18 cellular contexts compared by ENCODE assay signal in genomic region chr10:71739368-71739900, GRCh38. TPM values are rescaled to one million over a fixed set of nuclear protein-coding genes. Genes with fewer than 3 reads are reported as not detected.
DNase-seq lines count a peak whose midpoint lies in the region; ATAC-seq and TF ChIP-seq lines count a peak whose summit lies in the region.
"Had no signal": no experiment of that assay in that cellular context is flagged by ENCODE, and none has a peak within 500 bp of the region (broad histone marks: within the 10 kb centered on the region; RNA-seq: fewer than 3 reads in every experiment).

No MANE protein-coding gene starts in this region.

- POLR2A ChIA-PET in activated CD4-positive, alpha-beta T cell treated with anti-CD3 and anti-CD28 coated beads for 36 hours (lab: Charles Lee) = no interaction called here
- POLR2A ChIA-PET in CD8-positive, alpha-beta memory T cell (lab: Charles Lee) = interaction anchor here (1.3 to 4.3 kb wide), 2 partner anchors 9 to 12 kb away, joined by 4 to 29 read pairs; no protein-coding TSS in a partner anchor
- POLR2A ChIA-PET in PC-3 (lab: Charles Lee; ENCODE audit: unreplicated experiment) = no interaction called here

- no peaks in the 10 kb centered on the region for H3K9me3 ChIP-seq in CD8-positive, alpha-beta memory T cell (ENCODE audit: low read length)
- H3K9me3 ChIP-seq in neural progenitor cell (ENCODE audit: low read depth) (no peaks in the 10 kb centered on the region), PC-3 (ENCODE audit: low read length) (no peaks in the 10 kb centered on the region)
- H3K9me3 ChIP-seq: adrenal gland, uterus had no signal

- H3K9ac ChIP-seq in neural progenitor cell (no peak overlapping the region), PC-3 (ENCODE audit: low read length) (no peak overlapping the region)

- no peaks in the 10 kb centered on the region for H3K9me2 ChIP-seq in PC-3 (replicated peaks; ENCODE audit: low read length)

- intact Hi-C loops in activated CD4-positive, alpha-beta T cell treated with anti-CD3 and anti-CD28 coated beads for 36 hours (cut with DNase I, micrococcal nuclease) = loop anchor here in 1 of 2 experiments (10.0 kb wide), 1 partner anchor 915 kb away; no protein-coding TSS in a partner anchor
- intact Hi-C loops in PC-3 (cut with micrococcal nuclease) = no loop called here

- CTCF ChIA-PET in activated CD4-positive, alpha-beta T cell treated with anti-CD3 and anti-CD28 coated beads for 36 hours (lab: Charles Lee) = interaction anchor here (0.6 to 2.9 kb wide), 3 partner anchors 16 to 306 kb away, joined by 3 to 11 read pairs (median 3); no protein-coding TSS in a partner anchor
- CTCF ChIA-PET in CD8-positive, alpha-beta memory T cell (lab: Charles Lee) = interaction anchor here (0.7 to 10.4 kb wide), 6 partner anchors 8 to 39 kb away, joined by 3 to 152 read pairs (median 14); partner anchors contain the start of gene VSIR
- CTCF ChIA-PET in PC-3 (lab: Charles Lee) = no interaction called here

- H3K79me2 ChIP-seq in neural progenitor cell (ENCODE audit: low read depth) (no peaks in the 10 kb centered on the region), PC-3 (ENCODE audit: low read length) (no peaks in the 10 kb centered on the region)

- peaks cover 20% of the 10 kb centered on the region for H3K36me3 Mint-ChIP-seq in activated CD4-positive, alpha-beta T cell treated with anti-CD3 and anti-CD28 coated beads for 36 hours (ENCODE audit: low read depth)
- no peaks in the 10 kb centered on the region for H3K36me3 Mint-ChIP-seq in CD8-positive, alpha-beta memory T cell
- peaks cover 11 to 13% of the 10 kb centered on the region in 2 donors for H3K36me3 Mint-ChIP-seq in activated naive CD4-positive, alpha-beta T cell treated with anti-CD3 and anti-CD28 coated beads, Interleukin-2, amount 50 U/mL, for 72 hours
- no peaks in the 10 kb centered on the region for H3K36me3 Mint-ChIP-seq in neural progenitor cell

- H3K27me3 ChIP-seq in CD8-positive, alpha-beta memory T cell (ENCODE audit: insufficient read depth, low read length, poor library complexity, severe bottlenecking) = no peaks in the 10 kb centered on the region
- H3K27me3 ChIP-seq in neural progenitor cell = no peaks in the 10 kb centered on the region
- H3K27me3 ChIP-seq in PC-3 (ENCODE audit: low read length) = no peaks in the 10 kb centered on the region
- H3K27me3 ChIP-seq: adrenal gland, uterus had no signal

- H3K27ac ChIP-seq in CD8-positive, alpha-beta memory T cell (ENCODE audit: low read depth, low read length) = no peak overlapping the region
- H3K27ac ChIP-seq in neural progenitor cell = no peak overlapping the region
- H3K27ac ChIP-seq in PC-3 (ENCODE audit: low read length) = no peak overlapping the region
- H3K27ac ChIP-seq: coronary artery, uterus had no signal

- no peak overlapping the region for H3K4me3 Mint-ChIP-seq in activated CD4-positive, alpha-beta T cell treated with anti-CD3 and anti-CD28 coated beads for 36 hours
- H3K4me3 Mint-ChIP-seq in CD8-positive, alpha-beta memory T cell = peak overlapping the region in 5 of 7 donors; percentile 11 to 70 (median 45)
- H3K4me3 Mint-ChIP-seq in neural progenitor cell = no peak overlapping the region

- H3K4me1 ChIP-seq in CD8-positive, alpha-beta memory T cell (ENCODE audit: insufficient read depth, low read length) = peaks cover 100% of the 10 kb centered on the region
- H3K4me1 ChIP-seq in neural progenitor cell = peaks cover 10% of the 10 kb centered on the region
- no peaks in the 10 kb centered on the region for H3K4me1 ChIP-seq in PC-3 (ENCODE audit: insufficient read depth, low read length)
- H3K4me1 ChIP-seq: uterus had no signal

- H3K27ac Mint-ChIP-seq in activated CD4-positive, alpha-beta T cell treated with anti-CD3 and anti-CD28 coated beads for 36 hours = peak overlapping the region; percentile 97
- H3K27ac Mint-ChIP-seq in CD8-positive, alpha-beta memory T cell = peak overlapping the region; percentile 76 to 99 (median 90)
- peak overlapping the region; percentile 90 to 92 for H3K27ac Mint-ChIP-seq in activated naive CD4-positive, alpha-beta T cell treated with anti-CD3 and anti-CD28 coated beads, Interleukin-2, amount 50 U/mL, for 72 hours
- H3K27ac Mint-ChIP-seq in neural progenitor cell = peak overlapping the region; percentile 38

- H2AFZ ChIP-seq in neural progenitor cell (replicated peaks) (no peak overlapping the region), PC-3 (ENCODE audit: low read length) (no peak overlapping the region)

- no peaks in the 10 kb centered on the region for H3K36me3 ChIP-seq in CD8-positive, alpha-beta memory T cell (ENCODE audit: insufficient read depth, low read length)
- no peaks in the 10 kb centered on the region for H3K36me3 ChIP-seq in neural progenitor cell
- no peaks in the 10 kb centered on the region for H3K36me3 ChIP-seq in PC-3 (ENCODE audit: low read depth, low read length)
- H3K36me3 ChIP-seq: adrenal gland, uterus had no signal

- H4K20me1 ChIP-seq in neural progenitor cell (ENCODE audit: low read depth) = no peaks in the 10 kb centered on the region
- H4K20me1 ChIP-seq in PC-3 (ENCODE audit: low read length) = no peaks in the 10 kb centered on the region

- no TSS peak for BruUV-seq in PC-3 (replicated peaks; lab: Mats Ljungman, UMichigan)

- H3K4me1 Mint-ChIP-seq in activated CD4-positive, alpha-beta T cell treated with anti-CD3 and anti-CD28 coated beads for 36 hours = peaks cover 100% of the 10 kb centered on the region
- H3K4me1 Mint-ChIP-seq in CD8-positive, alpha-beta memory T cell = peaks cover 93 to 100% (median 99%) of the 10 kb centered on the region in 3 donors
- H3K4me1 Mint-ChIP-seq in neural progenitor cell = peaks cover 7% of the 10 kb centered on the region

- H3K9me3 Mint-ChIP-seq in activated CD4-positive, alpha-beta T cell treated with anti-CD3 and anti-CD28 coated beads for 36 hours (ENCODE audit: low read depth) = peaks cover 3% of the 10 kb centered on the region
- H3K9me3 Mint-ChIP-seq in CD8-positive, alpha-beta memory T cell = no peaks in the 10 kb centered on the region
- peaks cover 0 to 4% of the 10 kb centered on the region in 2 donors for H3K9me3 Mint-ChIP-seq in activated naive CD4-positive, alpha-beta T cell treated with anti-CD3 and anti-CD28 coated beads, Interleukin-2, amount 50 U/mL, for 72 hours
- H3K9me3 Mint-ChIP-seq in neural progenitor cell = no peaks in the 10 kb centered on the region

- no peak overlapping the region for H3K4me3 ChIP-seq in CD8-positive, alpha-beta memory T cell (ENCODE audit: low read length)
- H3K4me3 ChIP-seq in neural progenitor cell (no peak overlapping the region), PC-3 (ENCODE audit: low read length) (no peak overlapping the region)
- H3K4me3 ChIP-seq: adrenal gland, coronary artery, uterus had no signal

- DNase-seq in activated CD4-positive, alpha-beta T cell treated with anti-CD3 and anti-CD28 coated beads for 36 hours = no peak
- no peak for DNase-seq in activated CD4-positive, alpha-beta T cell treated with anti-CD3 and anti-CD28 coated beads for 1 hour
- DNase-seq in CD8-positive, alpha-beta memory T cell = no peak
- DNase-seq in activated naive CD4-positive, alpha-beta T cell treated with anti-CD3 and anti-CD28 coated beads, Interleukin-2, amount 50 U/mL, for 72 hours (ENCODE audit: low spot score in 2 of 2) = no peak
- DNase-seq in neural progenitor cell (ENCODE audit: low spot score) (no peak), PC-3 (no peak)
- DNase-seq: activated CD4-positive, alpha-beta T cell treated with anti-CD3 and anti-CD28 coated beads, Interleukin-2, amount 50 U/mL, for 1 hour; activated T-cell treated with anti-CD3 and anti-CD28 coated beads for 4 hours; NCI-H1417 treated with DMSO at 0.1 percent for 48 hours; NCI-H526 treated with DMSO at 0.1 percent for 48 hours; uterus had no signal

- ATAC-seq in activated CD4-positive, alpha-beta T cell treated with anti-CD3 and anti-CD28 coated beads for 36 hours = no peak
- no peak for ATAC-seq in activated naive CD4-positive, alpha-beta T cell treated with anti-CD3 and anti-CD28 coated beads, Interleukin-2, amount 50 U/mL, for 72 hours
- ATAC-seq in GM21423 (IDR thresholded peaks at IDR 0.05; ENCODE audit: unreplicated experiment) (no peak), PC-3 (no peak), HG03460 (IDR thresholded peaks at IDR 0.05; ENCODE audit: unreplicated experiment) (no peak)

- H3F3A ChIP-seq in neural progenitor cell (ENCODE audit: low read depth) = no peaks in the 10 kb centered on the region
- H3F3A ChIP-seq in PC-3 (ENCODE audit: low read length, unreplicated experiment) = no peaks in the 10 kb centered on the region

- TF ChIP-seq CTCF in neural progenitor cell (IDR thresholded peaks at IDR 0.05) = no peak
- no peak for TF ChIP-seq CTCF in PC-3 (conservative IDR thresholded peaks at IDR 0.05; ENCODE audit: low read depth, low read length)

- no peaks in the 10 kb centered on the region for H3K27me3 Mint-ChIP-seq in activated CD4-positive, alpha-beta T cell treated with anti-CD3 and anti-CD28 coated beads for 36 hours
- H3K27me3 Mint-ChIP-seq in CD8-positive, alpha-beta memory T cell = peaks cover 0 to 2% of the 10 kb centered on the region in 2 donors
- no peaks in the 10 kb centered on the region for H3K27me3 Mint-ChIP-seq in neural progenitor cell (ENCODE audit: insufficient read depth, low read depth)

- H3K4me2 ChIP-seq in neural progenitor cell = no peak overlapping the region
- H3K4me2 ChIP-seq in PC-3 (ENCODE audit: low read length) = no peak overlapping the region

RNA-seq across cellular contexts. Expression of gene C10orf105, which starts 19.9 kb away (rescaled TPM):
- total RNA-seq in activated CD4-positive, alpha-beta T cell treated with anti-CD3 and anti-CD28 coated beads for 36 hours = under 1 TPM; 0.34 to 0.40 TPM
- total RNA-seq in CD8-positive, alpha-beta memory T cell = under 1 TPM; 0.04 to 0.11 TPM
- polyA plus RNA-seq in CD8-positive, alpha-beta memory T cell = 0.23 TPM
- under 1 TPM; 0.45 to 0.68 TPM for total RNA-seq in activated naive CD4-positive, alpha-beta T cell treated with anti-CD3 and anti-CD28 coated beads, Interleukin-2, amount 50 U/mL, for 72 hours
- total RNA-seq in neural progenitor cell (ENCODE audit: low replicate concordance) (0.39 and 1.5 TPM in 2 replicates), PC-3 (2014; rRNA removed) (not detected in 2 replicates)
- total RNA-seq: A172, endothelial cell of umbilical vein, G401 had no signal
- polyA plus RNA-seq: endothelial cell of umbilical vein had no signal

RNA-seq across cellular contexts. Expression of gene VSIR, which starts 33.9 kb away (rescaled TPM):
- total RNA-seq in activated CD4-positive, alpha-beta T cell treated with anti-CD3 and anti-CD28 coated beads for 36 hours = 100 to 1,000 TPM in 1 of 2 experiments, 10 to 100 TPM in 1; 78.2 to 104 TPM
- 10 to 100 TPM; 59.6 to 61.4 TPM for total RNA-seq in CD8-positive, alpha-beta memory T cell
- 349 TPM for polyA plus RNA-seq in CD8-positive, alpha-beta memory T cell
- 100 to 1,000 TPM in 1 of 2 donors, 10 to 100 TPM in 1; 54.5 to 126 TPM for total RNA-seq in activated naive CD4-positive, alpha-beta T cell treated with anti-CD3 and anti-CD28 coated beads, Interleukin-2, amount 50 U/mL, for 72 hours
- total RNA-seq in neural progenitor cell (ENCODE audit: low replicate concordance) = 0.46 TPM in 1 of 2 replicates, not detected in the other
- 13.7 and 14.1 TPM in 2 replicates for total RNA-seq in PC-3 (2014; rRNA removed)

Comparison
In these comparisons a context has a peak if more than half of its experiments do, and no peak if none do; other contexts are left out.
1. H3K27ac Mint-ChIP-seq: peak in every context shown above with its lines; median percentile 97 in activated CD4-positive, alpha-beta T cell treated with anti-CD3 and anti-CD28 coated beads for 36 hours; 91 in activated naive CD4-positive, alpha-beta T cell treated with anti-CD3 and anti-CD28 coated beads, Interleukin-2, amount 50 U/mL, for 72 hours; 90 in CD8-positive, alpha-beta memory T cell; 38 in neural progenitor cell.
2. H3K4me3 Mint-ChIP-seq: peak in CD8-positive, alpha-beta memory T cell (5 of 7); none in activated CD4-positive, alpha-beta T cell treated with anti-CD3 and anti-CD28 coated beads for 36 hours (single experiment) and neural progenitor cell (single experiment).
3. RNA of gene VSIR, which starts 33.9 kb away (total RNA-seq): 54.5 to 126 TPM in activated naive CD4-positive, alpha-beta T cell treated with anti-CD3 and anti-CD28 coated beads, Interleukin-2, amount 50 U/mL, for 72 hours, 78.2 to 104 TPM in activated CD4-positive, alpha-beta T cell treated with anti-CD3 and anti-CD28 coated beads for 36 hours, 59.6 to 61.4 TPM in CD8-positive, alpha-beta memory T cell and 13.7 to 14.1 TPM in PC-3; 0.46 TPM in neural progenitor cell; every median in the first group is over 10 times any median in the second.